ENCODE assay signal across 28 cellular contexts in genomic region chr9:72602629-72603028, GRCh38.
DNase-seq lines count a peak whose midpoint lies in the region; ATAC-seq, FAIRE-seq and TF ChIP-seq lines count a peak whose summit lies in the region.
"Had no signal": no experiment of that assay in that cellular context is flagged by ENCODE, and none has a peak within 500 bp of the region (broad histone marks: within the 10 kb centered on the region; RNA-seq: fewer than 3 reads in every experiment).

No MANE protein-coding gene starts in this region.

- no peak overlapping the region for H3K9ac ChIP-seq in HepG2 (ENCODE audit: insufficient read depth, low read depth, low read length)
- H3K9ac ChIP-seq: KMS-11 had no signal

- POLR2A ChIA-PET in HepG2 (lab: Yijun Ruan, JAX): no interaction called here

- H2AFZ ChIP-seq in HepG2 (ENCODE audit: low read length): no peak overlapping the region
- H2AFZ ChIP-seq in osteoblast (ENCODE audit: low read length): no peak overlapping the region

- H3K36me3 Mint-ChIP-seq in activated naive CD4-positive, alpha-beta T cell treated with anti-CD3 and anti-CD28 coated beads for 36 hours (ENCODE audit: low read depth): no peaks in the 10 kb centered on the region
- H3K36me3 Mint-ChIP-seq: memory B cell had no signal

- no peaks in the 10 kb centered on the region for H4K20me1 ChIP-seq in HepG2 (ENCODE audit: insufficient read depth, low read length)
- no peaks in the 10 kb centered on the region for H4K20me1 ChIP-seq in osteoblast (ENCODE audit: insufficient read depth, low read length)

- no peaks in the 10 kb centered on the region for H3K9me3 Mint-ChIP-seq in activated naive CD4-positive, alpha-beta T cell treated with anti-CD3 and anti-CD28 coated beads for 36 hours
- H3K9me3 Mint-ChIP-seq: activated naive CD8-positive, alpha-beta T cell treated with anti-CD3 and anti-CD28 coated beads, Interleukin-2, amount 50 U/mL, for 24 hours; memory B cell had no signal

- no peak overlapping the region for H3K4me2 ChIP-seq in HepG2 (ENCODE audit: low read depth, low read length)
- H3K4me2 ChIP-seq in osteoblast (ENCODE audit: insufficient read depth, low read length): peak overlapping the region; percentile 61
- H3K4me2 ChIP-seq: KMS-11 had no signal

- CTCF ChIA-PET in HepG2 (lab: Yijun Ruan, JAX; ENCODE audit: low intra/inter-chr PET ratio, low total read pairs): no interaction called here
- CTCF ChIA-PET in activated naive CD4-positive, alpha-beta T cell treated with anti-CD3 and anti-CD28 coated beads for 36 hours (lab: Charles Lee): no interaction called here

- in situ Hi-C loops in HepG2 (cut with HindIII; ENCODE audit: extremely low pct_ligation_motif_present, low pct_unique_long_range_greater_than_20kb): no loop called here

- WGBS in HepG2 (ENCODE audit: low lambda C conversion rate): 17% methylated on average over 2 of the region's 2 CpGs
- 87% methylated on average over 2 of the region's 2 CpGs for WGBS in right lobe of liver (ENCODE audit: insufficient coverage, low coverage, low lambda C conversion rate, missing lambda C conversion rate)
- WGBS in sigmoid colon, 2 donors: 89% methylated on average over 2 of the region's 2 CpGs

- TF ChIP-seq POLR2A in HepG2 (IDR thresholded peaks at IDR 0.05; ENCODE audit: insufficient read depth in 1 of 2, low read depth in 2 of 2, low read length in 2 of 2) (no peak), right lobe of liver (IDR thresholded peaks at IDR 0.05) (no peak), sigmoid colon (IDR thresholded peaks at IDR 0.05) (no peak)

- no TSS peak for BruUV-seq in HepG2 (replicated peaks; lab: Mats Ljungman, UMichigan)

- TF ChIP-seq EP300 in HepG2 (IDR thresholded peaks at IDR 0.05; ENCODE audit: low read depth in 2 of 2, low read length in 2 of 2) (no peak), HepG2 (CRISPR knock-in tag; IDR thresholded peaks at IDR 0.05; ENCODE audit: borderline replicate concordance) (no peak), sigmoid colon (IDR thresholded peaks at IDR 0.05) (no peak)

- H3K36me3 ChIP-seq in HepG2 (replicated peaks in 1 of 2; ENCODE audit: control insufficient read depth in 1 of 2, insufficient read depth in 2 of 2, low read length in 2 of 2) (no peaks in the 10 kb centered on the region), right lobe of liver (no peaks in the 10 kb centered on the region), osteoblast (ENCODE audit: insufficient read depth, low read length) (no peaks in the 10 kb centered on the region), sigmoid colon (no peaks in the 10 kb centered on the region)
- H3K36me3 ChIP-seq: BE2C, breast epithelium had no signal

- DNase-seq in HepG2 (ENCODE audit: low spot score) (no peak), right lobe of liver (no peak), dedifferentiated amniotic fluid mesenchymal stem cell (ENCODE audit: extremely low spot score) (peak; percentile 63), osteoblast (ENCODE audit: insufficient read length, low spot score, missing footprints) (peak; percentile 31), sigmoid colon (no peak), coronary artery (ENCODE audit: low spot score) (no peak)
- no peak for DNase-seq in activated naive CD4-positive, alpha-beta T cell treated with anti-CD3 and anti-CD28 coated beads for 36 hours
- DNase-seq: activated CD4-positive, alpha-beta T cell treated with anti-CD3 and anti-CD28 coated beads for 1 hour; activated CD8-positive, alpha-beta T cell treated with anti-CD3 and anti-CD28 coated beads, Interleukin-2, amount 10 ng/mL, durations not matched to agents 7 days and 5 days; activated effector memory CD4-positive, alpha-beta T cell treated with anti-CD3 and anti-CD28 coated beads, Interleukin-2, amount 50 U/mL, for 16 hours; activated naive CD8-positive, alpha-beta T cell treated with anti-CD3 and anti-CD28 coated beads, Interleukin-2, amount 50 U/mL, for 24 hours; activated T-cell treated with anti-CD3 and anti-CD28 coated beads for 4 hours; BE2C; DMS53; foreskin melanocyte; GDM1; left colon; NCI-H2171; NCI-H526; stimulated activated CD4-positive, alpha-beta T cell treated with anti-CD3 and anti-CD28 coated beads, Interleukin-4, amount 100 ng/mL, for 24 hours; stimulated activated naive CD4-positive, alpha-beta T cell had no signal

- H3K27me3 ChIP-seq in HepG2 (ENCODE audit: control insufficient read depth in 1 of 2, insufficient read depth in 2 of 2, low read length in 2 of 2): no peaks in the 10 kb centered on the region
- H3K27me3 ChIP-seq in right lobe of liver: no peaks in the 10 kb centered on the region
- H3K27me3 ChIP-seq in osteoblast (ENCODE audit: insufficient read depth, low read length): no peaks in the 10 kb centered on the region
- no peaks in the 10 kb centered on the region for H3K27me3 ChIP-seq in sigmoid colon
- H3K27me3 ChIP-seq: BE2C, breast epithelium had no signal

- H3K4me3 Mint-ChIP-seq in activated naive CD4-positive, alpha-beta T cell treated with anti-CD3 and anti-CD28 coated beads for 36 hours: no peak overlapping the region
- H3K4me3 Mint-ChIP-seq: activated CD8-positive, alpha-beta T cell treated with anti-CD3 and anti-CD28 coated beads, Interleukin-2, amount 10 ng/mL, durations not matched to agents 7 days and 5 days; activated naive CD8-positive, alpha-beta T cell treated with anti-CD3 and anti-CD28 coated beads, Interleukin-2, amount 50 U/mL, for 24 hours; memory B cell had no signal

- no peak for FAIRE-seq in HepG2 (lab: Jason Lieb, UNC)
- FAIRE-seq: GM18507, H1 had no signal

- no peaks in the 10 kb centered on the region for H3K4me1 Mint-ChIP-seq in activated naive CD4-positive, alpha-beta T cell treated with anti-CD3 and anti-CD28 coated beads for 36 hours (ENCODE audit: low read depth)
- H3K4me1 Mint-ChIP-seq: activated naive CD8-positive, alpha-beta T cell treated with anti-CD3 and anti-CD28 coated beads, Interleukin-2, amount 50 U/mL, for 24 hours; memory B cell had no signal

- peaks cover 2% of the 10 kb centered on the region for H3K27me3 Mint-ChIP-seq in activated naive CD4-positive, alpha-beta T cell treated with anti-CD3 and anti-CD28 coated beads for 36 hours (ENCODE audit: low read depth)

- H3K9me3 ChIP-seq in HepG2 (ENCODE audit: low read length) (no peaks in the 10 kb centered on the region), right lobe of liver (no peaks in the 10 kb centered on the region), osteoblast (ENCODE audit: low read depth, low read length) (no peaks in the 10 kb centered on the region), sigmoid colon (no peaks in the 10 kb centered on the region)
- H3K9me3 ChIP-seq: BE2C, breast epithelium had no signal

- no peak overlapping the region for H3K27ac Mint-ChIP-seq in activated naive CD4-positive, alpha-beta T cell treated with anti-CD3 and anti-CD28 coated beads for 36 hours
- H3K27ac Mint-ChIP-seq: activated CD8-positive, alpha-beta T cell treated with anti-CD3 and anti-CD28 coated beads, Interleukin-2, amount 10 ng/mL, durations not matched to agents 7 days and 5 days; activated naive CD8-positive, alpha-beta T cell treated with anti-CD3 and anti-CD28 coated beads, Interleukin-2, amount 50 U/mL, for 24 hours; memory B cell had no signal

- no peak for ATAC-seq in HepG2
- ATAC-seq in right lobe of liver: no peak
- no peak for ATAC-seq in GM19324 (IDR thresholded peaks at IDR 0.05; ENCODE audit: low FRiP score, unreplicated experiment)
- ATAC-seq: activated CD8-positive, alpha-beta T cell treated with anti-CD3 and anti-CD28 coated beads, Interleukin-2, amount 10 ng/mL, durations not matched to agents 7 days and 5 days; activated naive CD8-positive, alpha-beta T cell treated with anti-CD3 and anti-CD28 coated beads, Interleukin-2, amount 50 U/mL, for 24 hours; left colon had no signal

- H3K4me1 ChIP-seq in HepG2 (ENCODE audit: insufficient read depth, low read length) (no peaks in the 10 kb centered on the region), right lobe of liver (no peaks in the 10 kb centered on the region), osteoblast (ENCODE audit: insufficient read depth, low read length) (peaks cover 29% of the 10 kb centered on the region), sigmoid colon (peaks cover 0 to 7% (median 0%) of the 10 kb centered on the region in 4 donors)
- H3K4me1 ChIP-seq: BE2C, breast epithelium had no signal

- intact Hi-C loops in HepG2 (cut with micrococcal nuclease; ENCODE audit: unreplicated experiment) (no loop called here), right lobe of liver (cut with DNase I) (no loop called here), sigmoid colon (cut with DNase I) (no loop called here)
- intact Hi-C loops in activated naive CD4-positive, alpha-beta T cell treated with anti-CD3 and anti-CD28 coated beads for 36 hours (cut with micrococcal nuclease): no loop called here

- TF ChIP-seq CTCF in HepG2 (CRISPR knock-in tag; IDR thresholded peaks at IDR 0.05) (no peak), right lobe of liver (IDR thresholded peaks at IDR 0.05) (no peak), osteoblast (IDR thresholded peaks at IDR 0.05; ENCODE audit: extremely low read depth, low read depth, low read length) (no peak), sigmoid colon (IDR thresholded peaks at IDR 0.05) (no peak), coronary artery (IDR thresholded peaks at IDR 0.05) (no peak)

- no peak overlapping the region for H3K27ac ChIP-seq in HepG2 (ENCODE audit: extremely low read length, insufficient read depth, low read length)
- no peak overlapping the region for H3K27ac ChIP-seq in right lobe of liver
- H3K27ac ChIP-seq in osteoblast (ENCODE audit: low read depth, low read length): peak overlapping the region; percentile 72
- no peak overlapping the region for H3K27ac ChIP-seq in sigmoid colon
- H3K27ac ChIP-seq in coronary artery: peak overlapping the region in 1 of 2 donors; percentile 44
- H3K27ac ChIP-seq: 22Rv1, breast epithelium, KMS-11 had no signal

- H3K4me3 ChIP-seq in HepG2 (replicated peaks in 1 of 3; ENCODE audit: insufficient read depth in 1 of 3, low read depth in 2 of 3, low read length in 3 of 3) (no peak overlapping the region), right lobe of liver (no peak overlapping the region), osteoblast (ENCODE audit: insufficient read depth, low read length) (no peak overlapping the region), sigmoid colon (no peak overlapping the region), coronary artery (no peak overlapping the region)
- H3K4me3 ChIP-seq: breast epithelium had no signal

- H3K79me2 ChIP-seq in HepG2 (ENCODE audit: insufficient read depth, low read length): no peaks in the 10 kb centered on the region
- no peaks in the 10 kb centered on the region for H3K79me2 ChIP-seq in osteoblast (ENCODE audit: insufficient read depth, low read length)

- TF ChIP-seq RAD21 in HepG2 (CRISPR knock-in tag; IDR thresholded peaks at IDR 0.05): no peak

TF ChIP-seq in HepG2, 621 proteins besides CTCF, POLR2A, EP300 and RAD21 (continues in another document):
- TF ChIP-seq MXD1 (CRISPR knock-in tag; IDR thresholded peaks at IDR 0.05): no peak
- 0 out of 2 replicates have a peak, but pooled peaks have one; percentile 8 for TF ChIP-seq MAFF (IDR thresholded peaks at IDR 0.05; ENCODE audit: low read depth, low read length)
- TF ChIP-seq ZNF747 (CRISPR knock-in tag; IDR thresholded peaks at IDR 0.05; ENCODE audit: borderline replicate concordance): no peak

Comparison
In these comparisons a context has a peak if more than half of its experiments do, and no peak if none do; other contexts are left out.
1. DNase-seq: peak in dedifferentiated amniotic fluid mesenchymal stem cell (single experiment) and osteoblast (single experiment); none in HepG2 (single experiment), right lobe of liver (0 of 3), sigmoid colon (single experiment), coronary artery (single experiment) and activated naive CD4-positive, alpha-beta T cell treated with anti-CD3 and anti-CD28 coated beads for 36 hours (single experiment).